ENCODE assay signal across 1 cellular context in the genomic region with DNA sequence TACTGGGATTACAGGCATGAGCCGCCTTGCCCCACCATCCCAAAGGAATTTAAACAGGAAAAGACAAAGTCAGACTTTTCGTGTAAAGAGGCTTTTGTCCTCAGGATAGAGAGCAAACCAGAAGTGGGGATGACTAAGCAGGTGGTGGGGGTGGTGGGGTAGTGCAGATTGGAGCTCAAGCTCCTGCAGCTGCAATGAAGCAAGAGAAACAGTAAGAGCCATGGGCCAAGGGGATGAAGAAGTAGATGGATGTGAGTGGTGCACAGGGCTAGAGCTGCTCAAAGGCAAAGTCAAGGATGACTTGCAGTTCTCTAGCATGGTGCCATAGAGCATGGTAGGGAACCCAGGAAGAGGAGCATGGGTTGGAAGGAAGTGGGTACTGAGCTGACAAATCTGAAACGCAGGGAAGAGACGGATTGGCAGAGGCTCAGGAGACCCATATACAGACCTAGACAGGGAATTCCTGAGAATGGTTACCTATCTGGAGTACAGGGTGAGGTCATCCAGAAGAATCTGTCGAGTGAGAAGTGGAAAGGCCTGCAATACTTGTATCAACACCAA.
TF ChIP-seq lines count a peak whose summit lies in the region.

No MANE protein-coding gene starts in this region.

TF ChIP-seq in IMR-90, 13 proteins besides CTCF, POLR2A, EP300 and RAD21 (continued from another document):
- TF ChIP-seq MAZ (IDR thresholded peaks at IDR 0.05; ENCODE audit: borderline replicate concordance, low read depth, low read length) (peak; percentile 66; the same call in 1 of the 2 replicates), CEBPB (IDR thresholded peaks at IDR 0.05; ENCODE audit: low read depth, low read length) (peak; percentile 82), FOS (IDR thresholded peaks at IDR 0.05; ENCODE audit: low read depth, low read length) (peak; percentile 51), NFE2L2 (IDR thresholded peaks at IDR 0.05; ENCODE audit: low read depth, low read length) (peak; percentile 57), RCOR1 (IDR thresholded peaks at IDR 0.05; ENCODE audit: insufficient replicate concordance, low read length) (no peak), MAFK (IDR thresholded peaks at IDR 0.05; ENCODE audit: low read depth, low read length) (no peak)
